ENCODE assay signal across 9 cellular contexts in genomic region chr2:216031960-216032689, GRCh38. TPM values are rescaled to one million over a fixed set of nuclear protein-coding genes. Genes with fewer than 3 reads are reported as not detected.
DNase-seq lines count a peak whose midpoint lies in the region; ATAC-seq and TF ChIP-seq lines count a peak whose summit lies in the region.
"Had no signal": no experiment of that assay in that cellular context is flagged by ENCODE, and none has a peak within 500 bp of the region (broad histone marks: within the 10 kb centered on the region; RNA-seq: fewer than 3 reads in every experiment).

No MANE protein-coding gene starts in this region.

- no peaks in the 10 kb centered on the region for H3K27me3 ChIP-seq in brain microvascular endothelial cell (replicated peaks)

- no peak overlapping the region for H3K4me3 ChIP-seq in brain microvascular endothelial cell (ENCODE audit: low read depth, low read length)

- in situ Hi-C loops in ACHN (cut with HindIII; ENCODE audit: low pct_ligation_motif_present, low pct_unique_long_range_greater_than_20kb, low sequenced_read_pairs) (no loop called here), brain microvascular endothelial cell (cut with HindIII; ENCODE audit: low pct_ligation_motif_present, low sequenced_read_pairs) (no loop called here)

- no peak for TF ChIP-seq CTCF in brain microvascular endothelial cell (IDR thresholded peaks at IDR 0.05; ENCODE audit: low read depth, low read length, missing control alignments)

- ATAC-seq in GM18909 (IDR thresholded peaks at IDR 0.05; ENCODE audit: poor library complexity, unreplicated experiment) (peak; percentile 76), HG03064 (IDR thresholded peaks at IDR 0.05; ENCODE audit: low read depth, unreplicated experiment) (peak; percentile 80), sciatic nerve (no peak)

- DNase-seq in ACHN (peak; percentile 17), amniotic epithelial cell (ENCODE audit: low read depth) (peak; percentile 67), C1 segment of cervical spinal cord (lab: John Stamatoyannopoulos, UW) (no peak), sciatic nerve (ENCODE audit: low spot score) (no peak), DMS53 treated with DMSO at 0.1 percent for 48 hours (lab: John Stamatoyannopoulos, UW; ENCODE audit: unreplicated experiment) (no peak), brain microvascular endothelial cell (no peak)
- DNase-seq: activated B cell treated with CpG ODN at 0.5 μM for 24 hours had no signal

- no peak overlapping the region for H3K27ac ChIP-seq in brain microvascular endothelial cell

- H3K36me3 ChIP-seq in brain microvascular endothelial cell (replicated peaks): no peaks in the 10 kb centered on the region

- intact Hi-C loops in sciatic nerve (cut with DNase I): no loop called here

RNA-seq across cellular contexts. Expression of gene MREG, which starts 18.8 kb away (rescaled TPM):
- total RNA-seq in sciatic nerve: 5.9 TPM

RNA-seq across cellular contexts. Expression of gene PECR, which starts 49.5 kb away (rescaled TPM):
- 15.1 TPM for total RNA-seq in sciatic nerve

RNA-seq across cellular contexts. Expression of gene TMEM169, which starts 49.6 kb away (rescaled TPM):
- 1.6 TPM for total RNA-seq in sciatic nerve

Comparison
In these comparisons a context has a peak if more than half of its experiments do, and no peak if none do; other contexts are left out.
1. DNase-seq: peak in ACHN (single experiment) and amniotic epithelial cell (single experiment); none in C1 segment of cervical spinal cord (0 of 14), sciatic nerve (single experiment), DMS53 treated with DMSO at 0.1 percent for 48 hours (single experiment) and brain microvascular endothelial cell (single experiment).